2 cellular contexts compared by ENCODE assay signal in the genomic region with DNA sequence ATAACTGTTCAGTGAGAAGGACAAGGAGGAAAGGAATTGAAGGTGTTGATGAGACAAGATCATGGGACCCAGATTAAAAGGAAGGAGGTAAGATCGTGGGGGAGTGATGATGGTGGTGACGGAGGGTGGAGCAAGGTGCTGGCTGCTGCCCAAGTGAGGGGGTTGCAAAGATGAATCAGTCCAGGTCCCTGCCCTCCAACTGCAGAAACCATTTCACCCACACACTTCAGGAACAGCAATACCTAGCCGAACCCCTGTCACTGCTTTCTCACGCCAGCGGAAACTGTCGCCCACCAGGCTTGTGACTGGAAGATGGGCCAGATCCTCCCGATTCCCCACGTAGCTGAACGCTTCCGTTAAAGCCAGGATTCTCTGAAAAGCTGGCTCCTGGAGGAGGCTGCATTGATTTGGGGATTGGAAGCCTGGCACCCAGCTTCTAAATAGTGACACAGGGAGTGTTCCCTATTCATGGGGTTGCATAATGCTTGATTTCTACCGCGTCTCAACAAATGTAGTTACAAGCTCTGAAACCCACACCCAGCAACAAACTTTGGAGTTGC.
TF ChIP-seq lines count a peak whose summit lies in the region.

No MANE protein-coding gene starts in this region.

TF ChIP-seq in IMR-90, 13 proteins besides CTCF, POLR2A, EP300 and RAD21:
- TF ChIP-seq, protein P1, sequence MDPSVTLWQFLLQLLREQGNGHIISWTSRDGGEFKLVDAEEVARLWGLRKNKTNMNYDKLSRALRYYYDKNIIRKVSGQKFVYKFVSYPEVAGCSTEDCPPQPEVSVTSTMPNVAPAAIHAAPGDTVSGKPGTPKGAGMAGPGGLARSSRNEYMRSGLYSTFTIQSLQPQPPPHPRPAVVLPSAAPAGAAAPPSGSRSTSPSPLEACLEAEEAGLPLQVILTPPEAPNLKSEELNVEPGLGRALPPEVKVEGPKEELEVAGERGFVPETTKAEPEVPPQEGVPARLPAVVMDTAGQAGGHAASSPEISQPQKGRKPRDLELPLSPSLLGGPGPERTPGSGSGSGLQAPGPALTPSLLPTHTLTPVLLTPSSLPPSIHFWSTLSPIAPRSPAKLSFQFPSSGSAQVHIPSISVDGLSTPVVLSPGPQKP (IDR thresholded peaks at IDR 0.05; ENCODE audit: borderline replicate concordance, low read depth, low read length), result no peak
- TF ChIP-seq, protein P2, sequence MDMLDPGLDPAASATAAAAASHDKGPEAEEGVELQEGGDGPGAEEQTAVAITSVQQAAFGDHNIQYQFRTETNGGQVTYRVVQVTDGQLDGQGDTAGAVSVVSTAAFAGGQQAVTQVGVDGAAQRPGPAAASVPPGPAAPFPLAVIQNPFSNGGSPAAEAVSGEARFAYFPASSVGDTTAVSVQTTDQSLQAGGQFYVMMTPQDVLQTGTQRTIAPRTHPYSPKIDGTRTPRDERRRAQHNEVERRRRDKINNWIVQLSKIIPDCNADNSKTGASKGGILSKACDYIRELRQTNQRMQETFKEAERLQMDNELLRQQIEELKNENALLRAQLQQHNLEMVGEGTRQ (IDR thresholded peaks at IDR 0.05; ENCODE audit: low read depth, low read length), result no peak

TF ChIP-seq in H1, 55 proteins besides CTCF, POLR2A, EP300 and RAD21:
- no peak for TF ChIP-seq YY1 (IDR thresholded peaks at IDR 0.05; ENCODE audit: low read depth, low read length)
TF ChIP-seq in H1: peak in this region for 0.
